9 cellular contexts compared by ENCODE assay signal in the genomic region with DNA sequence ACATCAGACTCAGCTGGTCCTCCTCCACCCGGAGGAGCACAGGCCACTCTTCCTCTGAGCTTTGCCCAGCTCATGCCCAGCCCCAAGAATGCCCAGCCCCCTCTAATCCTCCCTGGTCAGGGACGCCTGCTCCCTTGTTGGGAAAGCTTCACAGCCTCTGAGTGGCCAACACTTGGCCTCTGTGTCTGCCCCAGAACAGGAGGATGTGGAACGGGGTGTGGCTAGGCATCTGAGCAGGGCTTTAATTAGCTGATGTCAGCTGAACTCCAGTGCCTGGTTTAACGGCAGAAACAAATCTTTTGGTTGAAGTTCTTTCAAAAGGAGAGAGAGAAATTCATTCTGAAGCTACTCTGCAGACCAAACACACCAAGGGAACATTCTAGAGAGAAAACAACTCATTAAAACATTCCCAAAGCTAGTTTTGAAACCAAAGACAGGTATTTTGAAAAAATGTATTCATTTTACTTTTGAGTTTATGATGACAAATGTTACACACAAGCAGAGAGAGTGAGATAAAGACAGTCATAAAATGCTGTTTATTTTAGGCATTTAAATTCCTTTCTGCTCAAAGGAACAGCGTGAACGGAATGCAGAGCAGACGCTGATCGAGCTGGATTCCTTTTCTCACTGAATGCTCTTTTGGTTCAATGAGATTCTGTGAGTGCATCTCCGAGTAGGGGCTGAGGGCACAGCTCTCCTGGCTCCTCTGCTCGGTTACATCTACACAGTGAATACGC.
DNase-seq lines count a peak whose midpoint lies in the region; ATAC-seq and TF ChIP-seq lines count a peak whose summit lies in the region.
"Had no signal": no experiment of that assay in that cellular context is flagged by ENCODE, and none has a peak within 500 bp of the region (broad histone marks: within the 10 kb centered on the region; RNA-seq: fewer than 3 reads in every experiment).

No MANE protein-coding gene starts in this region.

- H3K27ac ChIP-seq in GM23248 = no peak overlapping the region
- H3K27ac ChIP-seq in VCaP = peak overlapping the region; percentile 45
- H3K27ac ChIP-seq in right cardiac atrium (ENCODE audit: low read length) = no peak overlapping the region

- TF ChIP-seq CTCF in VCaP (conservative IDR thresholded peaks at IDR 0.05) = no peak

- intact Hi-C loops in right cardiac atrium (cut with DNase I) = no loop called here

- DNase-seq in GM23248 = peak; percentile 37
- DNase-seq in right cardiac atrium = peak in 1 of 3 donors; percentile 67
- peak; percentile 49 for DNase-seq in putamen (ENCODE audit: low spot score)
- DNase-seq in T1000 (lab: John Stamatoyannopoulos, UW) = no peak
- no peak for DNase-seq in NCI-H524 (lab: John Stamatoyannopoulos, UW)
- DNase-seq: NCI-H1092 had no signal

- H3K36me3 ChIP-seq in GM23248 (ENCODE audit: low read depth) = no peaks in the 10 kb centered on the region

- ATAC-seq in right cardiac atrium (peak; percentile 48 to 56), GM19328 (IDR thresholded peaks at IDR 0.05; ENCODE audit: unreplicated experiment) (no peak), HG03175 (IDR thresholded peaks at IDR 0.05; ENCODE audit: unreplicated experiment) (no peak)

- H4K20me1 ChIP-seq in GM23248 (ENCODE audit: insufficient read depth) = no peaks in the 10 kb centered on the region

- no peaks in the 10 kb centered on the region for H3K79me2 ChIP-seq in GM23248 (ENCODE audit: insufficient read depth)

- H3K9ac ChIP-seq in GM23248 = no peak overlapping the region

- 6 to 10% methylated on average over 11 of the region's 11 CpGs for WGBS in GM23248 (ENCODE audit: low coverage in 1 of 2, low lambda C conversion rate in 2 of 2, missing lambda C conversion rate in 2 of 2), 2 experiments
- WGBS in right cardiac atrium = 47% methylated on average over 11 of the region's 11 CpGs

- peaks cover 6% of the 10 kb centered on the region; the same call in 1 of the 2 replicates for H3K4me1 ChIP-seq in GM23248 (ENCODE audit: insufficient read depth)
- H3K4me1 ChIP-seq in right cardiac atrium (ENCODE audit: control insufficient read depth, insufficient read depth, low read length) = no peaks in the 10 kb centered on the region

- H3K27me3 ChIP-seq in GM23248 (replicated peaks; ENCODE audit: insufficient read depth) (no peaks in the 10 kb centered on the region), right cardiac atrium (ENCODE audit: control insufficient read depth, insufficient read depth) (no peaks in the 10 kb centered on the region)

- H2AFZ ChIP-seq in GM23248 = no peak overlapping the region

- no peak overlapping the region for H3K4me2 ChIP-seq in GM23248 (ENCODE audit: unreplicated experiment)

- in situ Hi-C loops in GM23248 (cut with MboI) = no loop called here

- no peaks in the 10 kb centered on the region for H3K9me3 ChIP-seq in GM23248 (ENCODE audit: low read depth)
- H3K9me3 ChIP-seq in right cardiac atrium (ENCODE audit: control insufficient read depth, low read length) = no peaks in the 10 kb centered on the region

- no peak overlapping the region for H3K4me3 ChIP-seq in GM23248
- no peak overlapping the region for H3K4me3 ChIP-seq in right cardiac atrium (ENCODE audit: low read length)

- H3F3A ChIP-seq in GM23248 (ENCODE audit: insufficient read depth) = peaks cover 6% of the 10 kb centered on the region; the same call in 1 of the 2 replicates

- no peaks in the 10 kb centered on the region for H3K9me2 ChIP-seq in GM23248 (ENCODE audit: insufficient read depth)

Comparison
In these comparisons a context has a peak if more than half of its experiments do, and no peak if none do; other contexts are left out.
1. DNase-seq: peak in GM23248 (single experiment) and putamen (single experiment); none in T1000 (single experiment) and NCI-H524 (0 of 2).
2. ATAC-seq: peak in right cardiac atrium (2 of 2); none in GM19328 (single experiment) and HG03175 (single experiment).